1 cellular context compared by ENCODE assay signal in the genomic region with DNA sequence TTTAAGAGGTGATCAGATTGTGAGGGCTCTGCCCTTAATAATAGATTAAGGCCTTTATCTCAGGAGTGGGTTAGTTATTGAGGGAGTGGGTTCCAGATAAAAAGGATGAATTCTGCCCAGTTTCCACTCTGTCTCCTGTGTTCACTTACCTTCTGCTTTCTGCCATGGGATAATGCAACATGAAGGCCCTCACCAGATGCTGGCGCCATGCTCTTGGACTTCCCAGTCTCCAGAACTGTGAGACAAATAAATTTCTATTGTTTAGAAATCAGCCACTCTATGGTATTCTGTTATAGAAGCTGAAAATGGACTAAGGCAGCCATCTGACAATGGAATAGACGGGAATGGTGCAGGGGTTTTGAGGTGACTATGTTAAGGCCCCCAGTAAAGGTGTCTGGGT.
TF ChIP-seq lines count a peak whose summit lies in the region.

No MANE protein-coding gene starts in this region.

TF ChIP-seq in SK-N-SH treated with all-trans-retinoic acid at 6 μM for 48 hours, 23 proteins besides CTCF, POLR2A, EP300 and RAD21 (continued from another document):
- TF ChIP-seq, protein P1, sequence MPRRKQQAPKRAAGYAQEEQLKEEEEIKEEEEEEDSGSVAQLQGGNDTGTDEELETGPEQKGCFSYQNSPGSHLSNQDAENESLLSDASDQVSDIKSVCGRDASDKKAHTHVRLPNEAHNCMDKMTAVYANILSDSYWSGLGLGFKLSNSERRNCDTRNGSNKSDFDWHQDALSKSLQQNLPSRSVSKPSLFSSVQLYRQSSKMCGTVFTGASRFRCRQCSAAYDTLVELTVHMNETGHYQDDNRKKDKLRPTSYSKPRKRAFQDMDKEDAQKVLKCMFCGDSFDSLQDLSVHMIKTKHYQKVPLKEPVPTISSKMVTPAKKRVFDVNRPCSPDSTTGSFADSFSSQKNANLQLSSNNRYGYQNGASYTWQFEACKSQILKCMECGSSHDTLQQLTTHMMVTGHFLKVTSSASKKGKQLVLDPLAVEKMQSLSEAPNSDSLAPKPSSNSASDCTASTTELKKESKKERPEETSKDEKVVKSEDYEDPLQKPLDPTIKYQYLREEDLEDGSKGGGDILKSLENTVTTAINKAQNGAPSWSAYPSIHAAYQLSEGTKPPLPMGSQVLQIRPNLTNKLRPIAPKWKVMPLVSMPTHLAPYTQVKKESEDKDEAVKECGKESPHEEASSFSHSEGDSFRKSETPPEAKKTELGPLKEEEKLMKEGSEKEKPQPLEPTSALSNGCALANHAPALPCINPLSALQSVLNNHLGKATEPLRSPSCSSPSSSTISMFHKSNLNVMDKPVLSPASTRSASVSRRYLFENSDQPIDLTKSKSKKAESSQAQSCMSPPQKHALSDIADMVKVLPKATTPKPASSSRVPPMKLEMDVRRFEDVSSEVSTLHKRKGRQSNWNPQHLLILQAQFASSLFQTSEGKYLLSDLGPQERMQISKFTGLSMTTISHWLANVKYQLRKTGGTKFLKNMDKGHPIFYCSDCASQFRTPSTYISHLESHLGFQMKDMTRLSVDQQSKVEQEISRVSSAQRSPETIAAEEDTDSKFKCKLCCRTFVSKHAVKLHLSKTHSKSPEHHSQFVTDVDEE (CRISPR knock-in tag; IDR thresholded peaks at IDR 0.05): no peak
- TF ChIP-seq BACH2 (CRISPR knock-in tag; IDR thresholded peaks at IDR 0.05; ENCODE audit: borderline replicate concordance): no peak
- TF ChIP-seq, protein P2, sequence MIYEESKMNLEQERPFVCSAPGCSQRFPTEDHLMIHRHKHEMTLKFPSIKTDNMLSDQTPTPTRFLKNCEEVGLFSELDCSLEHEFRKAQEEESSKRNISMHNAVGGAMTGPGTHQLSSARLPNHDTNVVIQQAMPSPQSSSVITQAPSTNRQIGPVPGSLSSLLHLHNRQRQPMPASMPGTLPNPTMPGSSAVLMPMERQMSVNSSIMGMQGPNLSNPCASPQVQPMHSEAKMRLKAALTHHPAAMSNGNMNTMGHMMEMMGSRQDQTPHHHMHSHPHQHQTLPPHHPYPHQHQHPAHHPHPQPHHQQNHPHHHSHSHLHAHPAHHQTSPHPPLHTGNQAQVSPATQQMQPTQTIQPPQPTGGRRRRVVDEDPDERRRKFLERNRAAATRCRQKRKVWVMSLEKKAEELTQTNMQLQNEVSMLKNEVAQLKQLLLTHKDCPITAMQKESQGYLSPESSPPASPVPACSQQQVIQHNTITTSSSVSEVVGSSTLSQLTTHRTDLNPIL (CRISPR knock-in tag; IDR thresholded peaks at IDR 0.05; ENCODE audit: low read depth): no peak
- no peak for TF ChIP-seq ARNTL (CRISPR knock-in tag; IDR thresholded peaks at IDR 0.05; ENCODE audit: borderline replicate concordance, low read depth)
- TF ChIP-seq ZFP30 (CRISPR knock-in tag; IDR thresholded peaks at IDR 0.05): no peak
- TF ChIP-seq ZNF70 (CRISPR knock-in tag; IDR thresholded peaks at IDR 0.05): no peak
- no peak for TF ChIP-seq ISL1 (CRISPR knock-in tag; IDR thresholded peaks at IDR 0.05)
- no peak for TF ChIP-seq PPARA (CRISPR knock-in tag; IDR thresholded peaks at IDR 0.05; ENCODE audit: borderline replicate concordance)
- no peak for TF ChIP-seq GLIS3 (CRISPR knock-in tag; IDR thresholded peaks at IDR 0.05)
- TF ChIP-seq OSR1 (CRISPR knock-in tag; IDR thresholded peaks at IDR 0.05): no peak
- TF ChIP-seq TOX (CRISPR knock-in tag; IDR thresholded peaks at IDR 0.05; ENCODE audit: borderline replicate concordance): no peak
- TF ChIP-seq ZNF8 (CRISPR knock-in tag; IDR thresholded peaks at IDR 0.05): no peak
- no peak for TF ChIP-seq ZFP3 (CRISPR knock-in tag; IDR thresholded peaks at IDR 0.05)
